1 cellular context compared by ENCODE assay signal in the genomic region with DNA sequence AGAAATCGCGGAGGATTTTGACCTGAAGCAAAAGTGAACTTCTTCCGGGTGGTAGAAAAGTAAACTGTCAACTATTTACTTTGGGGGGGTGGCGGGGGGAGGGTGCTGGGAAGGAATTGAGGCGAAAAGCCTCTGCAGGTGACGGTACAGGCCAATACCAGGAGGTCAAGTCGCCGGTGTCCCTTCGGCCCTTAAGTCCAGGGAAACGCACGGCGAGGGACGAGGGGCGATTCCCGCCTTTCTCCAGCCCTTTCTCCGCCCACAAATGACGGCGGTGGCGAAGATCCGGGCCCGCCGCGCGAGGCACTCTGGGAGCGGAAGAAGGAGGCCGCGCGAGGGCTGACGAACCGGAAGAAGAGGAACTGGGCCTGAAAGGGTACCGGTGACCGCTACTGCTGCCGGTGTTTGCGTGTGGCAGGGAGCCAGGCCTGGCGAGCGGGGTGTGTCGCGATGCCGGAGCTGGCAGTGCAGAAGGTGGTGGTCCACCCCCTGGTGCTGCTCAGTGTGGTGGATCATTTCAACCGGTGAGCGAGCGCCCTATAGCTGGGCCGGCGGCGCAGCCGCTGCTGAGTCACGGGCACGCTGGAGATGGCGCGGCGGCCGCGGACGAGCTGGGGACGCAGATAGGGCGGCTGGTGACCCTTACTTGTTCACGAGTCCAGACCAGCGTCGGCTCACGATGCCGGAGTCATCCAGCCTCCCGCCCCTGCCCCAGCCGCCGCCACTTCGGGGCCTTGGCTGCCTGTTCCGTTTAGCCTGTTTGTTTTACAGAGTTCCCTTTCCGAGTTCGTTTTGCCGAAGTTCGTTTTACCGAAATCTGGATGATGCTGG.
A peak's percentile ranks its signal among the peaks of the same experiment; 100 is the strongest.
TF ChIP-seq lines count a peak whose summit lies in the region.

TSS of gene PSMD7 (plus strand) at position 350 of the 831 bp plus-strand sequence. CDS start at position 451, 101 bp downstream.

TF ChIP-seq in HepG2, 621 proteins besides CTCF, POLR2A, EP300 and RAD21 (continued from another document and continues in another):
- TF ChIP-seq, protein P1, sequence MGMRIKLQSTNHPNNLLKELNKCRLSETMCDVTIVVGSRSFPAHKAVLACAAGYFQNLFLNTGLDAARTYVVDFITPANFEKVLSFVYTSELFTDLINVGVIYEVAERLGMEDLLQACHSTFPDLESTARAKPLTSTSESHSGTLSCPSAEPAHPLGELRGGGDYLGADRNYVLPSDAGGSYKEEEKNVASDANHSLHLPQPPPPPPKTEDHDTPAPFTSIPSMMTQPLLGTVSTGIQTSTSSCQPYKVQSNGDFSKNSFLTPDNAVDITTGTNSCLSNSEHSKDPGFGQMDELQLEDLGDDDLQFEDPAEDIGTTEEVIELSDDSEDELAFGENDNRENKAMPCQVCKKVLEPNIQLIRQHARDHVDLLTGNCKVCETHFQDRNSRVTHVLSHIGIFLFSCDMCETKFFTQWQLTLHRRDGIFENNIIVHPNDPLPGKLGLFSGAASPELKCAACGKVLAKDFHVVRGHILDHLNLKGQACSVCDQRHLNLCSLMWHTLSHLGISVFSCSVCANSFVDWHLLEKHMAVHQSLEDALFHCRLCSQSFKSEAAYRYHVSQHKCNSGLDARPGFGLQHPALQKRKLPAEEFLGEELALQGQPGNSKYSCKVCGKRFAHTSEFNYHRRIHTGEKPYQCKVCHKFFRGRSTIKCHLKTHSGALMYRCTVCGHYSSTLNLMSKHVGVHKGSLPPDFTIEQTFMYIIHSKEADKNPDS (CRISPR knock-in tag; IDR thresholded peaks at IDR 0.05), result peak; percentile 34; the same call in 1 of the 2 replicates
- TF ChIP-seq ZNF256 (CRISPR knock-in tag; conservative IDR thresholded peaks at IDR 0.05), result no peak
- TF ChIP-seq ZNF414 (CRISPR knock-in tag; IDR thresholded peaks at IDR 0.05), result peak; percentile 79
- peak; percentile 89 for TF ChIP-seq ZNF790 (CRISPR knock-in tag; IDR thresholded peaks at IDR 0.05; ENCODE audit: borderline replicate concordance)
- TF ChIP-seq ARNTL (CRISPR knock-in tag; IDR thresholded peaks at IDR 0.05), result peak; percentile 74
- TF ChIP-seq ZNF577 (CRISPR knock-in tag; IDR thresholded peaks at IDR 0.05; ENCODE audit: borderline replicate concordance, low read depth), result 0 out of 2 replicates have a peak, but pooled peaks have one; percentile 86
- peak; percentile 81 for TF ChIP-seq PTBP1 (IDR thresholded peaks at IDR 0.05; ENCODE audit: low read depth, low read length, poor library complexity, severe bottlenecking)
- no peak; the same call in 1 of the 2 replicates for TF ChIP-seq SETDB1 (CRISPR knock-in tag; IDR thresholded peaks at IDR 0.05; ENCODE audit: borderline replicate concordance)
- peak; percentile 78; the same call in 1 of the 2 replicates for TF ChIP-seq ZFP37 (CRISPR knock-in tag; IDR thresholded peaks at IDR 0.05; ENCODE audit: borderline replicate concordance)
- TF ChIP-seq MATR3 (CRISPR knock-in tag; IDR thresholded peaks at IDR 0.05), result no peak
- TF ChIP-seq MEIS1 (CRISPR knock-in tag; IDR thresholded peaks at IDR 0.05; ENCODE audit: borderline replicate concordance), result peak; percentile 67
- TF ChIP-seq, protein P2, sequence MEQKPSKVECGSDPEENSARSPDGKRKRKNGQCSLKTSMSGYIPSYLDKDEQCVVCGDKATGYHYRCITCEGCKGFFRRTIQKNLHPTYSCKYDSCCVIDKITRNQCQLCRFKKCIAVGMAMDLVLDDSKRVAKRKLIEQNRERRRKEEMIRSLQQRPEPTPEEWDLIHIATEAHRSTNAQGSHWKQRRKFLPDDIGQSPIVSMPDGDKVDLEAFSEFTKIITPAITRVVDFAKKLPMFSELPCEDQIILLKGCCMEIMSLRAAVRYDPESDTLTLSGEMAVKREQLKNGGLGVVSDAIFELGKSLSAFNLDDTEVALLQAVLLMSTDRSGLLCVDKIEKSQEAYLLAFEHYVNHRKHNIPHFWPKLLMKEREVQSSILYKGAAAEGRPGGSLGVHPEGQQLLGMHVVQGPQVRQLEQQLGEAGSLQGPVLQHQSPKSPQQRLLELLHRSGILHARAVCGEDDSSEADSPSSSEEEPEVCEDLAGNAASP (CRISPR knock-in tag; IDR thresholded peaks at IDR 0.05; ENCODE audit: borderline replicate concordance), result peak; percentile 64; the same call in 1 of the 2 replicates
- peak; percentile 91; the same call in 1 of the 2 replicates for TF ChIP-seq HES4 (CRISPR knock-in tag; IDR thresholded peaks at IDR 0.05; ENCODE audit: borderline replicate concordance)
- no peak for TF ChIP-seq KAT2B (IDR thresholded peaks at IDR 0.05; ENCODE audit: borderline replicate concordance, low read depth, low read length)
- peak; percentile 82 for TF ChIP-seq ZBTB7B (CRISPR knock-in tag; IDR thresholded peaks at IDR 0.05)
- no peak; the same call in 1 of the 2 replicates for TF ChIP-seq NCOA1 (CRISPR knock-in tag; IDR thresholded peaks at IDR 0.05)
- TF ChIP-seq HOXA9 (CRISPR knock-in tag; IDR thresholded peaks at IDR 0.05; ENCODE audit: borderline replicate concordance), result peak; percentile 83; the same call in 1 of the 2 replicates
- peak; percentile 95 for TF ChIP-seq ZNF546 (CRISPR knock-in tag; conservative IDR thresholded peaks at IDR 0.05)
- peak; percentile 65; the same call in 1 of the 2 replicates for TF ChIP-seq ZBTB42 (CRISPR knock-in tag; IDR thresholded peaks at IDR 0.05)
- TF ChIP-seq, protein P3, sequence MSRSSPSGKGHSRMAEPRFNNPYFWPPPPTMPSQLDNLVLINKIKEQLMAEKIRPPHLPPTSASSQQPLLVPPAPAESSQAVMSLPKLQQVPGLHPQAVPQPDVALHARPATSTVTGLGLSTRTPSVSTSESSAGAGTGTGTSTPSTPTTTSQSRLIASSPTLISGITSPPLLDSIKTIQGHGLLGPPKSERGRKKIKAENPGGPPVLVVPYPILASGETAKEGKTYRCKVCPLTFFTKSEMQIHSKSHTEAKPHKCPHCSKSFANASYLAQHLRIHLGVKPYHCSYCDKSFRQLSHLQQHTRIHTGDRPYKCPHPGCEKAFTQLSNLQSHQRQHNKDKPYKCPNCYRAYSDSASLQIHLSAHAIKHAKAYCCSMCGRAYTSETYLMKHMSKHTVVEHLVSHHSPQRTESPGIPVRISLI (CRISPR knock-in tag; IDR thresholded peaks at IDR 0.05; ENCODE audit: borderline replicate concordance), result peak; percentile 28; the same call in 1 of the 2 replicates
- peak; percentile 73 for TF ChIP-seq ZNF605 (CRISPR knock-in tag; IDR thresholded peaks at IDR 0.05)
- no peak for TF ChIP-seq IRF1 (CRISPR knock-in tag; IDR thresholded peaks at IDR 0.05; ENCODE audit: low read depth)
- TF ChIP-seq HNRNPL (IDR thresholded peaks at IDR 0.05; ENCODE audit: low read depth, low read length), result peak; percentile 70; the same call in 1 of the 2 replicates
- no peak for TF ChIP-seq ZNF644 (CRISPR knock-in tag; IDR thresholded peaks at IDR 0.05; ENCODE audit: low read depth)
- TF ChIP-seq GPN1 (CRISPR knock-in tag; IDR thresholded peaks at IDR 0.05; ENCODE audit: borderline replicate concordance), result 0 out of 2 replicates have a peak, but pooled peaks have one; percentile 44
- TF ChIP-seq ZNF143 (CRISPR knock-in tag; IDR thresholded peaks at IDR 0.05), result peak; percentile 98
- TF ChIP-seq, protein P4, sequence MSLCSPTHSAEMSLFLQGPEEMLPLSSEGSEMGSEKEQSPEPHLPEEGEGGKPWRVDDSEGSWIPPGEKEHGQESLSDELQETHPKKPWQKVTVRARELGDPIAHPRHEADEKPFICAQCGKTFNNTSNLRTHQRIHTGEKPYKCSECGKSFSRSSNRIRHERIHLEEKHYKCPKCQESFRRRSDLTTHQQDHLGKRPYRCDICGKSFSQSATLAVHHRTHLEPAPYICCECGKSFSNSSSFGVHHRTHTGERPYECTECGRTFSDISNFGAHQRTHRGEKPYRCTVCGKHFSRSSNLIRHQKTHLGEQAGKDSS (CRISPR knock-in tag; IDR thresholded peaks at IDR 0.05; ENCODE audit: borderline replicate concordance, low read depth), result peak; percentile 88
- TF ChIP-seq ZBTB21 (CRISPR knock-in tag; IDR thresholded peaks at IDR 0.05), result peak; percentile 78
- peak; percentile 38 for TF ChIP-seq ZBTB40 (IDR thresholded peaks at IDR 0.05)
- peak; percentile 93 for TF ChIP-seq ZBTB40 (CRISPR knock-in tag; IDR thresholded peaks at IDR 0.05)
- TF ChIP-seq ZNF468 (CRISPR knock-in tag; IDR thresholded peaks at IDR 0.05), result peak; percentile 70; the same call in 1 of the 2 replicates
- peak; percentile 10; the same call in 1 of the 2 replicates for TF ChIP-seq ZNF460 (CRISPR knock-in tag; IDR thresholded peaks at IDR 0.05; ENCODE audit: borderline replicate concordance)
- TF ChIP-seq ZFP91 (CRISPR knock-in tag; IDR thresholded peaks at IDR 0.05; ENCODE audit: borderline replicate concordance), result peak; percentile 97
- no peak for TF ChIP-seq RCOR2 (CRISPR knock-in tag; IDR thresholded peaks at IDR 0.05)
- 0 out of 2 replicates have a peak, but pooled peaks have one; percentile 14 for TF ChIP-seq TCF7 (IDR thresholded peaks at IDR 0.05; ENCODE audit: low read depth)
- TF ChIP-seq GATAD1 (CRISPR knock-in tag; IDR thresholded peaks at IDR 0.05), result peak; percentile 98
- 0 out of 2 replicates have a peak, but pooled peaks have one; percentile 6 for TF ChIP-seq MAFF (IDR thresholded peaks at IDR 0.05; ENCODE audit: low read depth, low read length)
